ENCODE assay signal across 23 cellular contexts in genomic region chr1:184639205-184639604, GRCh38.
A peak's percentile ranks its signal among the peaks of the same experiment; 100 is the strongest.
DNase-seq lines count a peak whose midpoint lies in the region; ATAC-seq and TF ChIP-seq lines count a peak whose summit lies in the region.
"Had no signal": no experiment of that assay in that cellular context is flagged by ENCODE, and none has a peak within 500 bp of the region (broad histone marks: within the 10 kb centered on the region; RNA-seq: fewer than 3 reads in every experiment).

No MANE protein-coding gene starts in this region.

- no peak overlapping the region for H3K27ac ChIP-seq in right atrium auricular region
- peak overlapping the region; percentile 54 to 61 for H3K27ac ChIP-seq in prostate gland
- H3K27ac ChIP-seq: 22Rv1, A549, BLaER1 had no signal

- ATAC-seq in effector memory CD8-positive, alpha-beta T cell (replicated peaks): peak; percentile 12
- ATAC-seq: A549 had no signal

- H3K27ac Mint-ChIP-seq in effector memory CD8-positive, alpha-beta T cell: no peak overlapping the region
- H3K27ac Mint-ChIP-seq: CD4-positive, CD25-positive, alpha-beta regulatory T cell; CD8-positive, alpha-beta memory T cell had no signal

- intact Hi-C loops in cardiac septum (cut with DNase I): no loop called here
- intact Hi-C loops in prostate gland (cut with DNase I): no loop called here
- intact Hi-C loops in posterior vena cava (cut with DNase I): no loop called here

- H3K36me3 Mint-ChIP-seq in effector memory CD8-positive, alpha-beta T cell (ENCODE audit: insufficient read depth): peaks cover 6% of the 10 kb centered on the region
- H3K36me3 Mint-ChIP-seq: CD14-positive monocyte; CD4-positive, alpha-beta memory T cell had no signal

- no peaks in the 10 kb centered on the region for H3K4me1 Mint-ChIP-seq in effector memory CD8-positive, alpha-beta T cell (ENCODE audit: low read depth in 2 of 2)
- H3K4me1 Mint-ChIP-seq: CD4-positive, alpha-beta memory T cell; CD4-positive, CD25-positive, alpha-beta regulatory T cell; CD8-positive, alpha-beta memory T cell had no signal

- no peak overlapping the region for H3K4me3 Mint-ChIP-seq in effector memory CD8-positive, alpha-beta T cell
- H3K4me3 Mint-ChIP-seq: CD14-positive monocyte; CD4-positive, alpha-beta memory T cell; CD4-positive, CD25-positive, alpha-beta regulatory T cell; CD8-positive, alpha-beta memory T cell had no signal

- TF ChIP-seq POLR2A in prostate gland (IDR thresholded peaks at IDR 0.05): no peak

- peaks cover 0 to 5% of the 10 kb centered on the region in 2 donors for H3K9me3 ChIP-seq in right atrium auricular region
- no peaks in the 10 kb centered on the region for H3K9me3 ChIP-seq in prostate gland
- H3K9me3 ChIP-seq: A549, BE2C, BLaER1 had no signal

- DNase-seq in right atrium auricular region (ENCODE audit: low spot score) (peak; percentile 51), cardiac septum (ENCODE audit: low spot score) (no peak), prostate gland (ENCODE audit: low spot score) (no peak), posterior vena cava (ENCODE audit: low spot score) (no peak), germinal center (ENCODE audit: low spot score) (no peak)
- no peak for DNase-seq in effector memory CD8-positive, alpha-beta T cell
- DNase-seq: BE2C; C1 segment of cervical spinal cord; CD4-positive, alpha-beta memory T cell; CD4-positive, CD25-positive, alpha-beta regulatory T cell; CD8-positive, alpha-beta memory T cell; COR-L47; DMS 273 treated with DMSO at 0.1 percent for 48 hours; DMS153; DMS53; DMS79; DND-41; EL; GF-D8 had no signal

- TF ChIP-seq CTCF in right atrium auricular region (IDR thresholded peaks at IDR 0.05) (no peak), prostate gland (IDR thresholded peaks at IDR 0.05) (no peak)

- H3K36me3 ChIP-seq in right atrium auricular region: no peaks in the 10 kb centered on the region
- H3K36me3 ChIP-seq in prostate gland: no peaks in the 10 kb centered on the region
- H3K36me3 ChIP-seq: BE2C, BLaER1 had no signal

- H3K27me3 ChIP-seq in right atrium auricular region (no peaks in the 10 kb centered on the region), prostate gland (replicated peaks; ENCODE audit: insufficient read depth) (no peaks in the 10 kb centered on the region)
- H3K27me3 ChIP-seq: BE2C, BLaER1 had no signal

- H3K4me3 ChIP-seq in right atrium auricular region (no peak overlapping the region), prostate gland (no peak overlapping the region)
- H3K4me3 ChIP-seq: A549, BLaER1 had no signal

- no peaks in the 10 kb centered on the region for H3K9me3 Mint-ChIP-seq in effector memory CD8-positive, alpha-beta T cell

- WGBS in prostate gland: 90% methylated on average over 2 of the region's 2 CpGs

- H3K27me3 Mint-ChIP-seq in effector memory CD8-positive, alpha-beta T cell: peaks cover 7 to 47% of the 10 kb centered on the region in 2 donors

- peaks cover 0 to 17% of the 10 kb centered on the region in 2 donors for H3K4me1 ChIP-seq in right atrium auricular region
- H3K4me1 ChIP-seq in prostate gland (replicated peaks): peaks cover 4% of the 10 kb centered on the region
- H3K4me1 ChIP-seq: BLaER1 had no signal

Comparison
In these comparisons a context has a peak if more than half of its experiments do, and no peak if none do; other contexts are left out.
1. H3K27ac ChIP-seq: peak in prostate gland (2 of 2); none in right atrium auricular region (0 of 2).